8 cellular contexts compared by ENCODE assay signal in genomic region chr1:235161685-235162327, GRCh38. TPM values are rescaled to one million over a fixed set of nuclear protein-coding genes. Genes with fewer than 3 reads are reported as not detected.
DNase-seq lines count a peak whose midpoint lies in the region; ATAC-seq and TF ChIP-seq lines count a peak whose summit lies in the region.

No MANE protein-coding gene starts in this region.

- no peak for ATAC-seq in activated CD4-positive, alpha-beta T cell treated with anti-CD3 and anti-CD28 coated beads for 36 hours
- ATAC-seq in activated naive CD4-positive, alpha-beta T cell treated with anti-CD3 and anti-CD28 coated beads, Interleukin-2, amount 50 U/mL, for 72 hours, result no peak

- no peak for DNase-seq in activated CD4-positive, alpha-beta T cell treated with anti-CD3 and anti-CD28 coated beads for 36 hours
- DNase-seq in activated CD4-positive, alpha-beta T cell treated with anti-CD3 and anti-CD28 coated beads for 1 hour, result no peak
- DNase-seq in activated naive CD4-positive, alpha-beta T cell treated with anti-CD3 and anti-CD28 coated beads, Interleukin-2, amount 50 U/mL, for 72 hours (ENCODE audit: low spot score in 2 of 2), result no peak
- no peak for DNase-seq in immature natural killer cell
- DNase-seq in testis, result no peak
- no peak for DNase-seq in HEK293T (ENCODE audit: extremely low spot score)
- DNase-seq in DMS153 treated with DMSO at 0.1 percent for 48 hours (lab: John Stamatoyannopoulos, UW; ENCODE audit: unreplicated experiment), result no peak
- DNase-seq in NCI-H2081 (lab: John Stamatoyannopoulos, UW), result no peak

- H3K27ac Mint-ChIP-seq in activated CD4-positive, alpha-beta T cell treated with anti-CD3 and anti-CD28 coated beads for 36 hours, result peak overlapping the region; percentile 95
- peak overlapping the region; percentile 87 to 98 for H3K27ac Mint-ChIP-seq in activated naive CD4-positive, alpha-beta T cell treated with anti-CD3 and anti-CD28 coated beads, Interleukin-2, amount 50 U/mL, for 72 hours
- H3K27ac Mint-ChIP-seq in immature natural killer cell, result peak overlapping the region; percentile 92 to 99 (median 96)

- no peak for TF ChIP-seq CTCF in testis (IDR thresholded peaks at IDR 0.05)

- H3K4me3 ChIP-seq in testis, result peak overlapping the region; percentile 75 to 92

- no peaks in the 10 kb centered on the region for H3K9me3 Mint-ChIP-seq in activated CD4-positive, alpha-beta T cell treated with anti-CD3 and anti-CD28 coated beads for 36 hours (ENCODE audit: low read depth)
- H3K9me3 Mint-ChIP-seq in activated naive CD4-positive, alpha-beta T cell treated with anti-CD3 and anti-CD28 coated beads, Interleukin-2, amount 50 U/mL, for 72 hours, result no peaks in the 10 kb centered on the region
- no peaks in the 10 kb centered on the region for H3K9me3 Mint-ChIP-seq in immature natural killer cell

- CTCF ChIA-PET in activated CD4-positive, alpha-beta T cell treated with anti-CD3 and anti-CD28 coated beads for 36 hours (lab: Charles Lee), result interaction anchor here (0.7 to 1.4 kb wide), 7 partner anchors 10 to 254 kb away, joined by 3 to 16 read pairs (median 3); no protein-coding TSS in a partner anchor
- CTCF ChIA-PET in HEK293T (lab: Yijun Ruan, JAX), result interaction anchor here (0.6 kb wide), 1 partner anchor 34 kb away, joined by 3 read pairs; no protein-coding TSS in a partner anchor

- POLR2A ChIA-PET in activated CD4-positive, alpha-beta T cell treated with anti-CD3 and anti-CD28 coated beads for 36 hours (lab: Charles Lee), result interaction anchor here (0.6 to 1.4 kb wide), 8 partner anchors 16 to 262 kb away, joined by 3 to 11 read pairs (median 6); no protein-coding TSS in a partner anchor
- POLR2A ChIA-PET in HEK293T (lab: Yijun Ruan, JAX), result interaction anchor here (1.0 to 1.4 kb wide), 17 partner anchors 9 to 675 kb away, joined by 3 to 27 read pairs (median 5); partner anchors contain the start of genes B3GALNT2, GGPS1 and TOMM20

- no peaks in the 10 kb centered on the region for H3K36me3 ChIP-seq in testis (ENCODE audit: low read depth, missing control alignments)

- H3K27me3 ChIP-seq in testis, result no peaks in the 10 kb centered on the region

- H3K27ac ChIP-seq in testis, result peak overlapping the region; percentile 78 to 85

- H3K36me3 Mint-ChIP-seq in activated CD4-positive, alpha-beta T cell treated with anti-CD3 and anti-CD28 coated beads for 36 hours (ENCODE audit: low read depth), result peaks cover 14% of the 10 kb centered on the region
- peaks cover 18 to 23% of the 10 kb centered on the region in 2 donors for H3K36me3 Mint-ChIP-seq in activated naive CD4-positive, alpha-beta T cell treated with anti-CD3 and anti-CD28 coated beads, Interleukin-2, amount 50 U/mL, for 72 hours
- peaks cover 0 to 3% (median 3%) of the 10 kb centered on the region in 3 donors for H3K36me3 Mint-ChIP-seq in immature natural killer cell

- H3K27me3 Mint-ChIP-seq in activated CD4-positive, alpha-beta T cell treated with anti-CD3 and anti-CD28 coated beads for 36 hours, result no peaks in the 10 kb centered on the region
- H3K27me3 Mint-ChIP-seq in immature natural killer cell (ENCODE audit: low read depth in 3 of 3), result peaks cover 5 to 13% (median 12%) of the 10 kb centered on the region in 3 donors

- H3K4me1 ChIP-seq in testis, result no peaks in the 10 kb centered on the region

- peak overlapping the region; percentile 93 for H3K4me3 Mint-ChIP-seq in activated CD4-positive, alpha-beta T cell treated with anti-CD3 and anti-CD28 coated beads for 36 hours
- peak overlapping the region; percentile 94 to 100 (median 97) for H3K4me3 Mint-ChIP-seq in immature natural killer cell

- H3K4me1 Mint-ChIP-seq in activated CD4-positive, alpha-beta T cell treated with anti-CD3 and anti-CD28 coated beads for 36 hours, result peaks cover 15% of the 10 kb centered on the region
- H3K4me1 Mint-ChIP-seq in immature natural killer cell, result peaks cover 27 to 28% of the 10 kb centered on the region in 2 donors

- no peak for TF ChIP-seq POLR2A in testis (IDR thresholded peaks at IDR 0.05)

- WGBS in testis, 2 donors, result 51 to 55% methylated on average over 21 of the region's 21 CpGs

- intact Hi-C loops in activated CD4-positive, alpha-beta T cell treated with anti-CD3 and anti-CD28 coated beads for 36 hours (cut with DNase I, micrococcal nuclease), result loop anchor here (1.0 to 10.0 kb wide), 10 partner anchors 33 to 342 kb away; partner anchors contain the start of genes ARID4B (in 2 of the 2), GGPS1 (in 2 of the 2), B3GALNT2 (in 1 of the 2) and TBCE (in 1 of the 2)
- intact Hi-C loops in testis (cut with DNase I; ENCODE audit: low total_unique reads), result no loop called here

- H3K9me3 ChIP-seq in testis, result no peaks in the 10 kb centered on the region

TF ChIP-seq in HEK293T, 16 proteins besides CTCF, POLR2A, EP300 and RAD21:
- TF ChIP-seq CTBP1 (IDR thresholded peaks at IDR 0.05; ENCODE audit: borderline replicate concordance) (no peak), FOXA1 (IDR thresholded peaks at IDR 0.05) (no peak), ARNT (IDR thresholded peaks at IDR 0.05) (no peak), BHLHE40 (IDR thresholded peaks at IDR 0.05; ENCODE audit: borderline replicate concordance) (no peak), LEF1 (IDR thresholded peaks at IDR 0.05; ENCODE audit: borderline replicate concordance) (no peak), SP1 (IDR thresholded peaks at IDR 0.05) (no peak), ELF4 (IDR thresholded peaks at IDR 0.05) (no peak), FOXK2 (IDR thresholded peaks at IDR 0.05) (no peak), L3MBTL2 (conservative IDR thresholded peaks at IDR 0.05) (no peak), TARDBP (IDR thresholded peaks at IDR 0.05) (no peak), FOXM1 (IDR thresholded peaks at IDR 0.05; ENCODE audit: borderline replicate concordance) (no peak), HDGF (IDR thresholded peaks at IDR 0.05; ENCODE audit: borderline replicate concordance) (no peak), NFRKB (IDR thresholded peaks at IDR 0.05) (no peak), SUZ12 (IDR thresholded peaks at IDR 0.05) (no peak), ZNF384 (IDR thresholded peaks at IDR 0.05) (no peak), PKNOX1 (IDR thresholded peaks at IDR 0.05) (no peak)

RNA-seq across cellular contexts. Expression of gene RBM34, which starts 0.8 kb away (rescaled TPM):
- total RNA-seq in activated CD4-positive, alpha-beta T cell treated with anti-CD3 and anti-CD28 coated beads for 36 hours, result 100 to 1,000 TPM; 126 to 154 TPM
- total RNA-seq in activated naive CD4-positive, alpha-beta T cell treated with anti-CD3 and anti-CD28 coated beads, Interleukin-2, amount 50 U/mL, for 72 hours, result 100 to 1,000 TPM; 132 to 142 TPM
- 10 to 100 TPM; 42.2 to 72.6 (median 57.7) TPM for polyA plus RNA-seq in immature natural killer cell
- total RNA-seq in testis, result 10 to 100 TPM; 48.0 to 62.3 TPM
- 61.9 TPM for polyA plus RNA-seq in testis (ENCODE audit: insufficient read depth, low read depth, low replicate concordance)

RNA-seq across cellular contexts. Expression of gene TOMM20, which starts 33.2 kb away (rescaled TPM):
- total RNA-seq in activated CD4-positive, alpha-beta T cell treated with anti-CD3 and anti-CD28 coated beads for 36 hours, result 100 to 1,000 TPM in 1 of 2 experiments, 10 to 100 TPM in 1; 62.1 to 148 TPM
- 100 to 1,000 TPM; 144 to 147 TPM for total RNA-seq in activated naive CD4-positive, alpha-beta T cell treated with anti-CD3 and anti-CD28 coated beads, Interleukin-2, amount 50 U/mL, for 72 hours
- polyA plus RNA-seq in immature natural killer cell (10 to 100 TPM; 23.6 to 32.4 (median 29.4) TPM), testis (ENCODE audit: insufficient read depth, low read depth, low replicate concordance) (113 TPM)
- 10 to 100 TPM; 74.7 to 80.6 TPM for total RNA-seq in testis
